ENCODE assay signal across 16 cellular contexts in genomic region chr1:247452447-247453039, GRCh38. TPM values are rescaled to one million over a fixed set of nuclear protein-coding genes. Genes with fewer than 3 reads are reported as not detected.
DNase-seq lines count a peak whose midpoint lies in the region; ATAC-seq, FAIRE-seq and TF ChIP-seq lines count a peak whose summit lies in the region.
"Had no signal": no experiment of that assay in that cellular context is flagged by ENCODE, and none has a peak within 500 bp of the region (broad histone marks: within the 10 kb centered on the region; RNA-seq: fewer than 3 reads in every experiment).

No MANE protein-coding gene starts in this region.

- H3K4me2 ChIP-seq in GM12878 (ENCODE audit: control insufficient read depth, insufficient read depth): no peak overlapping the region
- no peak overlapping the region for H3K4me2 ChIP-seq in trophoblast cell (ENCODE audit: low read length)

- TF ChIP-seq EP300 in GM12878 (IDR thresholded peaks at IDR 0.05; ENCODE audit: borderline replicate concordance in 1 of 2, control insufficient read depth in 1 of 2, low read depth in 2 of 2, low read length in 2 of 2): no peak

- H3K9me3 ChIP-seq in GM12878 (replicated peaks; ENCODE audit: control insufficient read depth, insufficient read depth, low read length): no peaks in the 10 kb centered on the region
- H3K9me3 ChIP-seq in trophoblast cell (ENCODE audit: insufficient read depth, low read depth, low read length): peaks cover 3% of the 10 kb centered on the region
- H3K9me3 ChIP-seq: BLaER1 treated with 17β-estradiol and CSF1 and Interleukin-3, amounts not matched to agents 10 nM and 100 nM had no signal

- H4K91ac ChIP-seq in trophoblast cell (ENCODE audit: low read depth, low read length): peak overlapping the region; percentile 22

- SMC1A ChIA-PET in GM12878 (lab: Charles Lee; ENCODE audit: uncharacterized antibody, unreplicated experiment): interaction anchor here (1.3 to 3.6 kb wide), 3 partner anchors 10 to 62 kb away, joined by 3 to 17 read pairs (median 6); no protein-coding TSS in a partner anchor

- H2AK5ac ChIP-seq in trophoblast cell (ENCODE audit: low read length): no peak overlapping the region

- intact Hi-C loops in GM12878 (cut with micrococcal nuclease; ENCODE audit: unreplicated experiment): no loop called here

- H3K9ac ChIP-seq in GM12878 (ENCODE audit: control insufficient read depth, insufficient read depth, low read length) (no peak overlapping the region), trophoblast cell (ENCODE audit: low read length) (no peak overlapping the region)

- CTCF ChIA-PET in GM12878 (lab: Yijun Ruan, JAX): interaction anchor here (0.7 to 1.6 kb wide), 3 partner anchors 11 to 63 kb away, joined by 3 to 7 read pairs (median 3); no protein-coding TSS in a partner anchor

- H3K27ac ChIP-seq in GM12878 (ENCODE audit: control insufficient read depth, insufficient read depth) (no peak overlapping the region), trophoblast cell (ENCODE audit: low read depth, low read length) (no peak overlapping the region)
- H3K27ac ChIP-seq: BLaER1 treated with 17β-estradiol and CSF1 and Interleukin-3, amounts not matched to agents 10 nM and 100 nM had no signal

- H3K36me3 ChIP-seq in GM12878 (ENCODE audit: control insufficient read depth in 2 of 2, insufficient read depth in 2 of 2, low read length in 1 of 2) (no peaks in the 10 kb centered on the region), trophoblast cell (ENCODE audit: control insufficient read depth in 1 of 2, insufficient read depth in 2 of 2, low read length in 2 of 2) (no peaks in the 10 kb centered on the region)

- 39% methylated on average over 12 of the region's 12 CpGs for WGBS in GM12878 (ENCODE audit: insufficient coverage, insufficient replicate concordance, low lambda C conversion rate, missing lambda C conversion rate)
- no CpG with 5 or more reads among the region's 12 CpGs for WGBS in trophoblast cell (ENCODE audit: extremely low coverage, insufficient coverage, insufficient read length)

- H3K4me3 ChIP-seq in NB4 (ENCODE audit: low read depth, low read length) (no peak overlapping the region), GM12878 (no peak overlapping the region), trophoblast cell (ENCODE audit: low read depth, low read length) (no peak overlapping the region)
- H3K4me3 ChIP-seq: BLaER1 treated with 17β-estradiol and CSF1 and Interleukin-3, amounts not matched to agents 10 nM and 100 nM had no signal

- TF ChIP-seq POLR2A in NB4 (IDR thresholded peaks at IDR 0.05; ENCODE audit: extremely low read depth, insufficient read length) (no peak), GM12878 (IDR thresholded peaks at IDR 0.05; ENCODE audit: low read depth, low read length) (no peak)

- H3K14ac ChIP-seq in trophoblast cell (ENCODE audit: low read length): peak overlapping the region; percentile 12

- FAIRE-seq in GM12878 (lab: Jason Lieb, UNC): no peak
- FAIRE-seq: A204.1 had no signal

- no peak overlapping the region for H2BK5ac ChIP-seq in trophoblast cell (ENCODE audit: low read depth, low read length, poor library complexity)

- POLR2A ChIA-PET in GM12878 (lab: Charles Lee): no interaction called here

- H3K4me1 ChIP-seq in GM12878 (ENCODE audit: control insufficient read depth, insufficient read depth, low read length) (no peaks in the 10 kb centered on the region), trophoblast cell (ENCODE audit: control insufficient read depth in 1 of 2, insufficient read depth in 2 of 2, low read length in 2 of 2) (peaks cover 4 to 10% of the 10 kb centered on the region in 2 experiments)

- H3K27me3 ChIP-seq in GM12878 (replicated peaks in 1 of 2; ENCODE audit: control insufficient read depth in 2 of 2, insufficient read depth in 2 of 2, low read length in 1 of 2) (0 out of 4 replicates have a peak, but pooled peaks cover 0 to 2% of the 10 kb centered on the region in 2 experiments), trophoblast cell (ENCODE audit: insufficient read depth, low read length) (no peaks in the 10 kb centered on the region)
- H3K27me3 ChIP-seq: BLaER1 treated with 17β-estradiol and CSF1 and Interleukin-3, amounts not matched to agents 10 nM and 100 nM had no signal

- RAD21 ChIA-PET in GM12878 (lab: Charles Lee; ENCODE audit: unreplicated experiment): interaction anchor here (1.1 to 1.3 kb wide), 3 partner anchors 34 to 80 kb away, joined by 3 to 4 read pairs (median 3); no protein-coding TSS in a partner anchor

- no peak overlapping the region for H3K23ac ChIP-seq in trophoblast cell (ENCODE audit: low read length)

- H4K20me1 ChIP-seq in GM12878 (ENCODE audit: control insufficient read depth, insufficient read depth): no peaks in the 10 kb centered on the region

- H2BK120ac ChIP-seq in trophoblast cell (ENCODE audit: insufficient read depth, low read length, poor library complexity): no peak overlapping the region

- H3K4ac ChIP-seq in trophoblast cell (ENCODE audit: low read depth, low read length): no peak overlapping the region

- H3K79me2 ChIP-seq in GM12878 (ENCODE audit: control insufficient read depth, insufficient read depth, low read length) (no peaks in the 10 kb centered on the region), trophoblast cell (ENCODE audit: control insufficient read depth, insufficient read depth, low read length, poor library complexity) (no peaks in the 10 kb centered on the region)

- no peak overlapping the region for H2AFZ ChIP-seq in GM12878 (ENCODE audit: control insufficient read depth, low read depth, low read length)
- no peak overlapping the region for H2AFZ ChIP-seq in trophoblast cell (ENCODE audit: insufficient read depth, low read length, poor library complexity)

- peak overlapping the region; percentile 20 for H3K18ac ChIP-seq in trophoblast cell (ENCODE audit: low read length)

- no TSS peak for BruUV-seq in GM12878 (replicated peaks; lab: Mats Ljungman, UMichigan)

- TF ChIP-seq RAD21 in GM12878 (IDR thresholded peaks at IDR 0.05; ENCODE audit: insufficient read depth, low read depth, low read length): no peak

- no peak overlapping the region for H4K12ac ChIP-seq in trophoblast cell (ENCODE audit: low read depth, low read length)

- no peak overlapping the region for H2BK12ac ChIP-seq in trophoblast cell (ENCODE audit: low read length)

- in situ Hi-C loops in GM12878 (cut with MboI): no loop called here

- DNase-seq in NCI-H748 (lab: John Stamatoyannopoulos, UW; ENCODE audit: unreplicated experiment): peak; percentile 1
- no peak for DNase-seq in NCI-H748 treated with DMSO at 0.1 percent for 48 hours (lab: John Stamatoyannopoulos, UW)
- peak; percentile 22 for DNase-seq in NB4 (ENCODE audit: low read depth)
- no peak for DNase-seq in GM12878 (ENCODE audit: low read depth, low spot score)
- DNase-seq in trophoblast cell: peak in 1 of 2 donors; percentile 52
- no peak for DNase-seq in NCI-H526 (lab: John Stamatoyannopoulos, UW)
- no peak for DNase-seq in epidermal melanocyte (ENCODE audit: insufficient read length, low spot score)
- DNase-seq: Kasumi-1, NCI-H1436, NCI-H2081, NCI-H2227 treated with DMSO at 0.1 percent for 48 hours, NCI-H524 had no signal

- no peak for ATAC-seq in GM12878

- peaks cover 9% of the 10 kb centered on the region for H3K79me1 ChIP-seq in trophoblast cell (ENCODE audit: low read length)

- TF ChIP-seq CTCF in NB4 (IDR thresholded peaks at IDR 0.05; ENCODE audit: low read depth, low read length) (no peak), GM12878 (IDR thresholded peaks at IDR 0.05 in 2 of 3, conservative IDR thresholded peaks at IDR 0.05 in 1 of 3; ENCODE audit: control insufficient read depth in 2 of 3, extremely low read depth in 1 of 3, insufficient read depth in 1 of 3, low read depth in 3 of 3, low read length in 3 of 3) (no peak)

- no peak overlapping the region for H4K8ac ChIP-seq in trophoblast cell (ENCODE audit: low read depth, low read length)

TF ChIP-seq in GM12878, 131 proteins besides CTCF, POLR2A, EP300 and RAD21 (continues in another document):
- TF ChIP-seq EED (IDR thresholded peaks at IDR 0.05; ENCODE audit: low read depth) (no peak), ASH2L (IDR thresholded peaks at IDR 0.05; ENCODE audit: borderline replicate concordance, low read depth) (no peak)

RNA-seq across cellular contexts. Expression of gene OR2B11, which starts 5.4 kb away (rescaled TPM):
- not detected in 2 replicates for total RNA-seq in GM12878 (2013; cell fraction: nucleolus; rRNA removed)
- total RNA-seq in GM12878 (2014; rRNA removed) (not detected in 2 replicates), GM12878 (2014; rRNA removed; fragmentation: Illumina TruSeq; extraction: Trizol) (not detected in 2 replicates), GM12878 (2021) (not detected in 2 replicates)
- not detected for polyA plus RNA-seq in GM12878 (2011; ENCODE audit: low read depth)
- polyA plus RNA-seq in GM12878 (2011; rRNA removed) (not detected in 2 replicates), GM12878 (2014; fragmentation: Illumina TruSeq; extraction: Trizol) (not detected in 2 replicates), GM12878 (2014; fragmentation: Nextera tagmentation; extraction: Ambion mirVana) (under 1 TPM; 0.02 to 0.08 TPM), GM12878 (2014; rRNA removed) (0.01 TPM in 1 of 2 replicates, not detected in the other), GM12878 (2016; fragmentation: Nextera tagmentation; extraction: Ambion mirVana) (not detected)
- not detected in 2 replicates for polyA plus RNA-seq in GM12878 (2011; cell fraction: cytosol; rRNA removed)
- polyA plus RNA-seq in GM12878 (2011; cell fraction: nucleus; rRNA removed): not detected in 2 replicates
- not detected in 2 replicates for polyA plus RNA-seq in GM12878 (2012)
- polyA minus RNA-seq in GM12878 (2011; rRNA and poly(A)+ RNA removed): not detected in 2 replicates
- not detected in 2 replicates for polyA minus RNA-seq in GM12878 (2011; cell fraction: cytosol; rRNA and poly(A)+ RNA removed)
- not detected in 2 replicates for polyA minus RNA-seq in GM12878 (2011; cell fraction: nucleus; rRNA and poly(A)+ RNA removed)
- 0.03 and 0.04 TPM in 2 replicates for polyA plus RNA-seq in trophoblast cell (2013)
- total RNA-seq: Daoy, H4 had no signal

RNA-seq across cellular contexts. Expression of gene NLRP3, which starts 36.6 kb away (rescaled TPM):
- total RNA-seq in GM12878 (2013; cell fraction: nucleolus; rRNA removed): 11.1 and 15.1 TPM in 2 replicates
- total RNA-seq in GM12878 (2014; rRNA removed): 10.4 and 11.6 TPM in 2 replicates
- total RNA-seq in GM12878 (2014; rRNA removed; fragmentation: Illumina TruSeq; extraction: Trizol): 9.7 and 9.8 TPM in 2 replicates
- 8.4 and 9.5 TPM in 2 replicates for total RNA-seq in GM12878 (2021)
- polyA plus RNA-seq in GM12878 (2011; ENCODE audit: low read depth): 0.12 TPM
- 1.8 and 2.4 TPM in 2 replicates for polyA plus RNA-seq in GM12878 (2011; rRNA removed)
- polyA plus RNA-seq in GM12878 (2011; cell fraction: cytosol; rRNA removed): 1.9 and 3.3 TPM in 2 replicates
- 1.1 and 2.6 TPM in 2 replicates for polyA plus RNA-seq in GM12878 (2011; cell fraction: nucleus; rRNA removed)
- polyA plus RNA-seq in GM12878 (2012): 0.10 and 0.37 TPM in 2 replicates
- polyA plus RNA-seq in GM12878 (2014; fragmentation: Illumina TruSeq; extraction: Trizol): 6.5 and 7.8 TPM in 2 replicates
- 1 to 10 TPM; 2.5 to 3.4 TPM for polyA plus RNA-seq in GM12878 (2014; fragmentation: Nextera tagmentation; extraction: Ambion mirVana)
- polyA plus RNA-seq in GM12878 (2014; rRNA removed): 6.6 and 7.2 TPM in 2 replicates
- 1 to 10 TPM; 2.4 to 3.4 TPM for polyA plus RNA-seq in GM12878 (2016; fragmentation: Nextera tagmentation; extraction: Ambion mirVana)
- polyA minus RNA-seq in GM12878 (2011; rRNA and poly(A)+ RNA removed): 3.4 and 4.1 TPM in 2 replicates
- polyA minus RNA-seq in GM12878 (2011; cell fraction: cytosol; rRNA and poly(A)+ RNA removed): 0.67 and 2.0 TPM in 2 replicates
- 0.85 and 2.3 TPM in 2 replicates for polyA minus RNA-seq in GM12878 (2011; cell fraction: nucleus; rRNA and poly(A)+ RNA removed)
- polyA plus RNA-seq in trophoblast cell (2013): 0.59 and 1.2 TPM in 2 replicates

Comparison
In these comparisons a context has a peak if more than half of its experiments do, and no peak if none do; other contexts are left out.
1. DNase-seq: peak in NCI-H748 (single experiment) and NB4 (single experiment); none in NCI-H748 treated with DMSO at 0.1 percent for 48 hours (single experiment), GM12878 (single experiment), NCI-H526 (0 of 2) and epidermal melanocyte (single experiment).